Comparison of ENCODE assay signal across 26 cellular contexts in the genomic region with DNA sequence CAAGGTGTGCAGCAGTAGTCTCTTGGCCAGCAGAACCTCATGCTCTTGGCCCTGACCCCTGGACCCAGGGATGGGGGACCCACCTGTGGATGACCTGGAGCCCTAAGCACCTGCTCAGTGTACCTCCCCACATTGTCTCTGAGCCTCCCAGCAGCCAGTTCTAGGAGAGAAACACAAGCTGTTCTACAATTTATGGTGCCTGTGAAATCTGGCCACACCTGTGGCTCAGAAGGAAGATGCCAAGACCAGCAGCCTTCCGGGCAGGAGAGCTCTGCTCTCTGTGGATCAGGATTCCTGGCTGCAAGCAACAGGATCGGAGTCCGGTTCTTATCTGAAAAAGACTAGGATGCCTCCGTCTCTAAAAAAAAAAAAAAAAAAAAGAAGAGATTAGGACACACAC.
"Had no signal": no experiment of that assay in that cellular context is flagged by ENCODE, and none has a peak within 500 bp of the region (broad histone marks: within the 10 kb centered on the region; RNA-seq: fewer than 3 reads in every experiment).

No MANE protein-coding gene starts in this region.

- H3K36me3 Mint-ChIP-seq: activated CD4-positive, alpha-beta memory T cell treated with anti-CD3 and anti-CD28 coated beads for 36 hours; activated naive CD4-positive, alpha-beta T cell treated with anti-CD3 and anti-CD28 coated beads, Interleukin-2, amount 10 ng/mL, durations not matched to agents 7 days and 5 days; activated naive CD8-positive, alpha-beta T cell treated with anti-CD3 and anti-CD28 coated beads for 36 hours; T-cell had no signal

- FAIRE-seq: TTC549 had no signal

- ATAC-seq: activated T-cell treated with anti-CD3 and anti-CD28 coated beads, Interleukin-2, amount 50 U/mL, for 4 hours; Right ventricle myocardium inferior; T-cell had no signal

- H3K4me3 ChIP-seq: SK-N-MC had no signal

- H3K27ac ChIP-seq: SK-N-MC had no signal

- H3K9me3 Mint-ChIP-seq: activated B cell treated with CpG ODN at 0.5 μM for 24 hours; activated CD4-positive, alpha-beta memory T cell treated with anti-CD3 and anti-CD28 coated beads for 36 hours; activated CD4-positive, alpha-beta T cell treated with anti-CD3 and anti-CD28 coated beads, Interleukin-2, amount 10 ng/mL, durations not matched to agents 24 days and 14 days; activated naive CD4-positive, alpha-beta T cell treated with anti-CD3 and anti-CD28 coated beads, Interleukin-2, amount 10 ng/mL, durations not matched to agents 7 days and 5 days; activated naive CD8-positive, alpha-beta T cell treated with anti-CD3 and anti-CD28 coated beads for 36 hours; activated T-cell treated with anti-CD3 and anti-CD28 coated beads, Interleukin-2, amount 50 U/mL, for 4 hours; T-cell had no signal

- H3K4me3 Mint-ChIP-seq: activated B cell treated with CpG ODN at 0.5 μM for 24 hours; activated CD4-positive, alpha-beta memory T cell treated with anti-CD3 and anti-CD28 coated beads for 36 hours; activated CD4-positive, alpha-beta T cell treated with anti-CD3 and anti-CD28 coated beads, Interleukin-2, amount 10 ng/mL, durations not matched to agents 24 days and 14 days; activated naive CD4-positive, alpha-beta T cell treated with anti-CD3 and anti-CD28 coated beads, Interleukin-2, amount 10 ng/mL, durations not matched to agents 7 days and 5 days; activated naive CD8-positive, alpha-beta T cell treated with anti-CD3 and anti-CD28 coated beads for 36 hours; activated T-cell treated with anti-CD3 and anti-CD28 coated beads, Interleukin-2, amount 50 U/mL, for 4 hours; T-cell had no signal

- DNase-seq: activated B cell treated with CpG ODN at 0.5 μM for 24 hours; activated CD4-positive, alpha-beta memory T cell treated with anti-CD3 and anti-CD28 coated beads for 36 hours; activated CD4-positive, alpha-beta T cell treated with anti-CD3 and anti-CD28 coated beads for 1 hour; activated CD4-positive, alpha-beta T cell treated with anti-CD3 and anti-CD28 coated beads, Interleukin-2, amount 10 ng/mL, durations not matched to agents 24 days and 14 days; activated CD8-positive, alpha-beta memory T cell treated with anti-CD3 and anti-CD28 coated beads for 24 hours; activated gamma-delta T cell treated with Interleukin-2 at 50 U/mL for 16 hours; activated naive CD4-positive, alpha-beta T cell treated with anti-CD3 and anti-CD28 coated beads, Interleukin-2, amount 10 ng/mL, durations not matched to agents 7 days and 5 days; activated naive CD8-positive, alpha-beta T cell treated with anti-CD3 and anti-CD28 coated beads for 36 hours; activated T-cell treated with anti-CD3 and anti-CD28 coated beads, Interleukin-2, amount 50 U/mL, for 4 hours; cerebellar nuclear complex; NCI-H1092; NCI-H1417; NCI-H1694; NCI-H2029; NCI-H2107; NCI-H2171 treated with DMSO at 0.1 percent for 48 hours; NCI-H226; NCI-H526; NCI-H82; RPMI8226; T-cell; T-helper 2 cell; T1000 had no signal

- H3K27ac Mint-ChIP-seq: activated B cell treated with CpG ODN at 0.5 μM for 24 hours; activated CD4-positive, alpha-beta memory T cell treated with anti-CD3 and anti-CD28 coated beads for 36 hours; activated CD4-positive, alpha-beta T cell treated with anti-CD3 and anti-CD28 coated beads, Interleukin-2, amount 10 ng/mL, durations not matched to agents 24 days and 14 days; activated naive CD4-positive, alpha-beta T cell treated with anti-CD3 and anti-CD28 coated beads, Interleukin-2, amount 10 ng/mL, durations not matched to agents 7 days and 5 days; activated naive CD8-positive, alpha-beta T cell treated with anti-CD3 and anti-CD28 coated beads for 36 hours; T-cell had no signal
